20 cellular contexts compared by ENCODE assay signal in genomic region chr2:191686658-191687057, GRCh38. TPM values are rescaled to one million over a fixed set of nuclear protein-coding genes. Genes with fewer than 3 reads are reported as not detected.
A peak's percentile ranks its signal among the peaks of the same experiment; 100 is the strongest.
DNase-seq lines count a peak whose midpoint lies in the region; ATAC-seq and TF ChIP-seq lines count a peak whose summit lies in the region.
"Had no signal": no experiment of that assay in that cellular context is flagged by ENCODE, and none has a peak within 500 bp of the region (broad histone marks: within the 10 kb centered on the region; RNA-seq: fewer than 3 reads in every experiment).

No MANE protein-coding gene starts in this region.

- no peak overlapping the region for H3K4me3 Mint-ChIP-seq in activated naive CD4-positive, alpha-beta T cell treated with anti-CD3 and anti-CD28 coated beads, Interleukin-2, amount 10 ng/mL, durations not matched to agents 7 days and 5 days
- no peak overlapping the region for H3K4me3 Mint-ChIP-seq in stimulated activated naive B cell treated with anti-CD40 and anti-IgM and Interleukin-4, amounts not matched to agents 10 μg/mL and 1 μg/mL and 100 μg/mL, for 72 hours
- H3K4me3 Mint-ChIP-seq: activated T-helper 1 cell treated with anti-CD3 and anti-CD28 coated beads, Interleukin-12 subunit alpha, Interleukin-12 subunit beta, Interleukin-2, Interleukin-4 antibody, amounts not matched to agents 30 ng/mL and 10 ng/mL and 1 ng/mL, durations not matched to agents 14 hours and 24 hours and 36 hours; H9; IgD-negative memory B cell had no signal

- CTCF ChIA-PET in activated naive CD4-positive, alpha-beta T cell treated with anti-CD3 and anti-CD28 coated beads, Interleukin-2, amount 10 ng/mL, durations not matched to agents 7 days and 5 days (lab: Charles Lee) = interaction anchor here (0.7 to 3.9 kb wide), 4 partner anchors 45 to 122 kb away, joined by 3 to 13 read pairs (median 8); no protein-coding TSS in a partner anchor
- CTCF ChIA-PET in HEK293T (lab: Yijun Ruan, JAX) = no interaction called here

- no peak for TF ChIP-seq CTCF in ascending aorta (IDR thresholded peaks at IDR 0.05)

- no peak overlapping the region for H3K4me3 ChIP-seq in ascending aorta
- H3K4me3 ChIP-seq in MG63 = no peak overlapping the region
- H3K4me3 ChIP-seq: heart left ventricle, ovary, Peyer's patch had no signal

- no peaks in the 10 kb centered on the region for H3K9me3 ChIP-seq in ascending aorta
- no peaks in the 10 kb centered on the region for H3K9me3 ChIP-seq in MG63
- H3K9me3 ChIP-seq: heart left ventricle, ovary, Peyer's patch had no signal

- H3K36me3 ChIP-seq in ascending aorta = peaks cover 0 to 5% of the 10 kb centered on the region in 2 donors
- H3K36me3 ChIP-seq in MG63 = peaks cover 63% of the 10 kb centered on the region
- H3K36me3 ChIP-seq: ovary had no signal

- no peak for DNase-seq in activated naive CD4-positive, alpha-beta T cell treated with anti-CD3 and anti-CD28 coated beads, Interleukin-2, amount 50 U/mL, for 72 hours (ENCODE audit: low spot score in 2 of 2)
- no peak for DNase-seq in activated naive CD4-positive, alpha-beta T cell treated with anti-CD3 and anti-CD28 coated beads, Interleukin-2, amount 10 ng/mL, durations not matched to agents 7 days and 5 days
- DNase-seq in Kasumi-1 (lab: John Stamatoyannopoulos, UW) = peak; percentile 33 to 49
- DNase-seq in ascending aorta (ENCODE audit: low spot score in 2 of 2) = no peak
- no peak for DNase-seq in stimulated activated naive B cell treated with anti-CD40 and anti-IgM and Interleukin-4, amounts not matched to agents 10 μg/mL and 1 μg/mL and 100 μg/mL, for 72 hours
- DNase-seq in HEK293T (ENCODE audit: extremely low spot score) = no peak
- DNase-seq in MG63 = no peak
- DNase-seq: activated CD4-positive, alpha-beta T cell treated with anti-CD3 and anti-CD28 coated beads, Interleukin-2, amount 50 U/mL, for 4 hours; anterior cingulate cortex; effector memory CD4-positive, alpha-beta T cell; H9; heart left ventricle; NCI-H1105; NCI-H69; ovary; Peyer's patch had no signal

- H3K27me3 Mint-ChIP-seq in activated naive CD4-positive, alpha-beta T cell treated with anti-CD3 and anti-CD28 coated beads, Interleukin-2, amount 10 ng/mL, durations not matched to agents 7 days and 5 days = no peaks in the 10 kb centered on the region
- no peaks in the 10 kb centered on the region for H3K27me3 Mint-ChIP-seq in stimulated activated naive B cell treated with anti-CD40 and anti-IgM and Interleukin-4, amounts not matched to agents 10 μg/mL and 1 μg/mL and 100 μg/mL, for 72 hours
- H3K27me3 Mint-ChIP-seq: IgD-negative memory B cell had no signal

- H3K27ac Mint-ChIP-seq in activated naive CD4-positive, alpha-beta T cell treated with anti-CD3 and anti-CD28 coated beads, Interleukin-2, amount 50 U/mL, for 72 hours = peak overlapping the region; percentile 4 to 67
- no peak overlapping the region for H3K27ac Mint-ChIP-seq in activated naive CD4-positive, alpha-beta T cell treated with anti-CD3 and anti-CD28 coated beads, Interleukin-2, amount 10 ng/mL, durations not matched to agents 7 days and 5 days
- no peak overlapping the region for H3K27ac Mint-ChIP-seq in stimulated activated naive B cell treated with anti-CD40 and anti-IgM and Interleukin-4, amounts not matched to agents 10 μg/mL and 1 μg/mL and 100 μg/mL, for 72 hours
- H3K27ac Mint-ChIP-seq: H9 had no signal

- peaks cover 2 to 31% of the 10 kb centered on the region in 2 donors for H3K4me1 ChIP-seq in ascending aorta

- H3K4me1 Mint-ChIP-seq in activated naive CD4-positive, alpha-beta T cell treated with anti-CD3 and anti-CD28 coated beads, Interleukin-2, amount 10 ng/mL, durations not matched to agents 7 days and 5 days = peaks cover 44% of the 10 kb centered on the region
- H3K4me1 Mint-ChIP-seq in stimulated activated naive B cell treated with anti-CD40 and anti-IgM and Interleukin-4, amounts not matched to agents 10 μg/mL and 1 μg/mL and 100 μg/mL, for 72 hours = peaks cover 27 to 62% of the 10 kb centered on the region in 2 donors

- no peaks in the 10 kb centered on the region for H3K9me3 Mint-ChIP-seq in activated naive CD4-positive, alpha-beta T cell treated with anti-CD3 and anti-CD28 coated beads, Interleukin-2, amount 50 U/mL, for 72 hours
- no peaks in the 10 kb centered on the region for H3K9me3 Mint-ChIP-seq in activated naive CD4-positive, alpha-beta T cell treated with anti-CD3 and anti-CD28 coated beads, Interleukin-2, amount 10 ng/mL, durations not matched to agents 7 days and 5 days
- no peaks in the 10 kb centered on the region for H3K9me3 Mint-ChIP-seq in stimulated activated naive B cell treated with anti-CD40 and anti-IgM and Interleukin-4, amounts not matched to agents 10 μg/mL and 1 μg/mL and 100 μg/mL, for 72 hours
- H3K9me3 Mint-ChIP-seq: activated T-helper 1 cell treated with anti-CD3 and anti-CD28 coated beads, Interleukin-12 subunit alpha, Interleukin-12 subunit beta, Interleukin-2, Interleukin-4 antibody, amounts not matched to agents 30 ng/mL and 10 ng/mL and 1 ng/mL, durations not matched to agents 14 hours and 24 hours and 36 hours; H9; IgD-negative memory B cell had no signal

- H3K27ac ChIP-seq in ascending aorta = peak overlapping the region; percentile 60 to 65
- H3K27ac ChIP-seq: heart left ventricle, HL-60, ovary, Peyer's patch had no signal

- peaks cover 9 to 57% of the 10 kb centered on the region in 2 donors for H3K36me3 Mint-ChIP-seq in activated naive CD4-positive, alpha-beta T cell treated with anti-CD3 and anti-CD28 coated beads, Interleukin-2, amount 50 U/mL, for 72 hours
- peaks cover 52% of the 10 kb centered on the region for H3K36me3 Mint-ChIP-seq in activated naive CD4-positive, alpha-beta T cell treated with anti-CD3 and anti-CD28 coated beads, Interleukin-2, amount 10 ng/mL, durations not matched to agents 7 days and 5 days
- H3K36me3 Mint-ChIP-seq in stimulated activated naive B cell treated with anti-CD40 and anti-IgM and Interleukin-4, amounts not matched to agents 10 μg/mL and 1 μg/mL and 100 μg/mL, for 72 hours = peaks cover 22 to 38% of the 10 kb centered on the region in 2 donors

- ATAC-seq in activated naive CD4-positive, alpha-beta T cell treated with anti-CD3 and anti-CD28 coated beads, Interleukin-2, amount 50 U/mL, for 72 hours = no peak
- peak; percentile 49 to 60 for ATAC-seq in stimulated activated naive B cell treated with anti-CD40 and anti-IgM and Interleukin-4, amounts not matched to agents 10 μg/mL and 1 μg/mL and 100 μg/mL, for 72 hours (replicated peaks)
- ATAC-seq: heart left ventricle, sciatic nerve had no signal

- POLR2A ChIA-PET in HEK293T (lab: Yijun Ruan, JAX) = no interaction called here

- H3K27me3 ChIP-seq in ascending aorta (no peaks in the 10 kb centered on the region), MG63 (no peaks in the 10 kb centered on the region)
- H3K27me3 ChIP-seq: ovary, Peyer's patch had no signal

- intact Hi-C loops in ascending aorta (cut with DNase I) = no loop called here

TF ChIP-seq in HEK293T, 16 proteins besides CTCF, POLR2A, EP300 and RAD21:
- TF ChIP-seq FOXA1 (IDR thresholded peaks at IDR 0.05) (no peak), ARNT (IDR thresholded peaks at IDR 0.05) (no peak), TARDBP (IDR thresholded peaks at IDR 0.05) (no peak), L3MBTL2 (conservative IDR thresholded peaks at IDR 0.05) (no peak), LEF1 (IDR thresholded peaks at IDR 0.05; ENCODE audit: borderline replicate concordance) (no peak), SP1 (IDR thresholded peaks at IDR 0.05) (no peak), PKNOX1 (IDR thresholded peaks at IDR 0.05) (no peak), CTBP1 (IDR thresholded peaks at IDR 0.05; ENCODE audit: borderline replicate concordance) (no peak), ZNF384 (IDR thresholded peaks at IDR 0.05) (no peak)

RNA-seq across cellular contexts. Expression of gene NABP1, which starts 8.7 kb away (rescaled TPM):
- 10 to 100 TPM; 53.7 to 59.7 TPM for total RNA-seq in activated naive CD4-positive, alpha-beta T cell treated with anti-CD3 and anti-CD28 coated beads, Interleukin-2, amount 50 U/mL, for 72 hours
- 38.5 TPM for total RNA-seq in ascending aorta
- total RNA-seq in MG63 (2014; rRNA removed; shearing (Covaris generic); ENCODE audit: low replicate concordance) = 15.8 and 24.1 TPM in 2 replicates

Comparison
In these comparisons a context has a peak if more than half of its experiments do, and no peak if none do; other contexts are left out.
1. H3K27ac Mint-ChIP-seq: peak in activated naive CD4-positive, alpha-beta T cell treated with anti-CD3 and anti-CD28 coated beads, Interleukin-2, amount 50 U/mL, for 72 hours (2 of 2); none in activated naive CD4-positive, alpha-beta T cell treated with anti-CD3 and anti-CD28 coated beads, Interleukin-2, amount 10 ng/mL, durations not matched to agents 7 days and 5 days (single experiment) and stimulated activated naive B cell treated with anti-CD40 and anti-IgM and Interleukin-4, amounts not matched to agents 10 μg/mL and 1 μg/mL and 100 μg/mL, for 72 hours (single experiment).
2. ATAC-seq: peak in stimulated activated naive B cell treated with anti-CD40 and anti-IgM and Interleukin-4, amounts not matched to agents 10 μg/mL and 1 μg/mL and 100 μg/mL, for 72 hours (2 of 2); none in activated naive CD4-positive, alpha-beta T cell treated with anti-CD3 and anti-CD28 coated beads, Interleukin-2, amount 50 U/mL, for 72 hours (0 of 2).
3. DNase-seq: peak in Kasumi-1 (2 of 2); none in activated naive CD4-positive, alpha-beta T cell treated with anti-CD3 and anti-CD28 coated beads, Interleukin-2, amount 50 U/mL, for 72 hours (0 of 2), activated naive CD4-positive, alpha-beta T cell treated with anti-CD3 and anti-CD28 coated beads, Interleukin-2, amount 10 ng/mL, durations not matched to agents 7 days and 5 days (single experiment), ascending aorta (0 of 2), stimulated activated naive B cell treated with anti-CD40 and anti-IgM and Interleukin-4, amounts not matched to agents 10 μg/mL and 1 μg/mL and 100 μg/mL, for 72 hours (single experiment), HEK293T (single experiment) and MG63 (single experiment).